ENCODE assay signal across 27 cellular contexts in genomic region chr6:156461647-156462046, GRCh38.
"Had no signal": no experiment of that assay in that cellular context is flagged by ENCODE, and none has a peak within 500 bp of the region (broad histone marks: within the 10 kb centered on the region; RNA-seq: fewer than 3 reads in every experiment).

No MANE protein-coding gene starts in this region.

- H3K27me3 ChIP-seq: ascending aorta, cardiac muscle cell, colonic mucosa, stomach, thyroid gland, upper lobe of left lung had no signal

- H3K36me3 ChIP-seq: ascending aorta, cardiac muscle cell, colonic mucosa, gastrocnemius medialis, stomach, thyroid gland, upper lobe of left lung, WERI-Rb-1 had no signal

- ATAC-seq: activated CD4-positive, CD25-positive, alpha-beta regulatory T cell treated with anti-CD3 and anti-CD28 coated beads, Interleukin-2, amount 50 U/mL, for 24 hours; gastrocnemius medialis; left ventricle myocardium superior; mucosa of descending colon; natural killer cell treated with Interleukin-12 subunit alpha and Interleukin-12 subunit beta and Interleukin-15 and Interleukin-18, amount 100 ng/mL, for 72 hours; right cardiac atrium; stimulated activated naive B cell treated with anti-CD40 and anti-IgM and Interleukin-4, amounts not matched to agents 10 μg/mL and 1 μg/mL and 100 μg/mL, for 72 hours had no signal

- H3K4me3 ChIP-seq: ascending aorta, cardiac muscle cell, colonic mucosa, gastrocnemius medialis, mucosa of descending colon, stomach, thyroid gland, upper lobe of left lung had no signal

- H3K27ac ChIP-seq: ascending aorta, cardiac muscle cell, colonic mucosa, gastrocnemius medialis, stomach, thyroid gland, upper lobe of left lung, WERI-Rb-1 had no signal

- DNase-seq: activated CD4-positive, alpha-beta memory T cell treated with anti-CD3 and anti-CD28 coated beads for 36 hours; activated CD4-positive, alpha-beta T cell treated with anti-CD3 and anti-CD28 coated beads for 48 hours; activated CD8-positive, alpha-beta memory T cell treated with anti-CD3 and anti-CD28 coated beads, Interleukin-2, amount 50 U/mL, for 4 hours; activated gamma-delta T cell; activated naive CD4-positive, alpha-beta T cell treated with anti-CD3 and anti-CD28 coated beads, Interleukin-2, amount 10 ng/mL, durations not matched to agents 7 days and 5 days; activated naive CD8-positive, alpha-beta T cell treated with anti-CD3 and anti-CD28 coated beads, Interleukin-2, amount 10 ng/mL, durations not matched to agents 7 days and 5 days; activated T-cell treated with anti-CD3 and anti-CD28 coated beads, Interleukin-2, amount 50 U/mL, for 1 hour; cerebellar nuclear complex; colonic mucosa; effector memory CD4-positive, alpha-beta T cell; gastrocnemius medialis; glutamatergic neuron; left ventricle myocardium superior; mucosa of descending colon; posterior cingulate gyrus; right cardiac atrium; stimulated activated CD4-positive, alpha-beta T cell treated with anti-CD3 and anti-CD28 coated beads, Interleukin-15, amount 100 ng/mL, for 24 hours; stimulated activated CD4-positive, alpha-beta T cell treated with anti-CD3 and anti-CD28 coated beads, Interleukin-2, amount 100 ng/mL, for 24 hours; stimulated activated naive B cell treated with anti-CD40 and anti-IgM and Interleukin-4, amounts not matched to agents 10 μg/mL and 1 μg/mL and 100 μg/mL, for 72 hours; stomach; thyroid gland; upper lobe of left lung; WERI-Rb-1 had no signal

- H3K9me3 ChIP-seq: ascending aorta, colonic mucosa, gastrocnemius medialis, mucosa of descending colon, stomach, thyroid gland, upper lobe of left lung had no signal
